1 cellular context compared by ENCODE assay signal in the genomic region with DNA sequence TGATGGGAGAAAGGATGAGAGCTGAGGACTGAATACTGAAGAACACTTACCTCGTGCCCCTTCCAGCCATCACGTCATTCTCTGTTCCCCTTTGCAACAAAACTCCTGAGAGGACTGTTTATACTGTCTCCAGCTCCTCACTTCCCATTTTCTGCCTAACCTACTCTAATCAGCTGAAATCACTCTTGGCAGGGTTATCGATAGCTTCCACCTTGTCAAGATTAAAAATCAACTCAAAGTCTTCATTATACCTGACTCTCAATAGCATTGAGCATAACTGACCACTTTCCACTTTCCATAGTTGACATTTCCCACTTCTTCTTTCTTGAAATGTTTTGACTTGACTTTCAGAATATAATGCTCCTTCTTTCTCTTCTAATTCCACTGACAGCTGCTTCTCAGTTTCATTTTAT.
TF ChIP-seq lines count a peak whose summit lies in the region.

No MANE protein-coding gene starts in this region.

TF ChIP-seq in K562, 482 proteins besides CTCF, POLR2A, EP300 and RAD21 (continues in another document):
- no peak for TF ChIP-seq PHF20 (IDR thresholded peaks at IDR 0.05; ENCODE audit: partially characterized antibody)
- TF ChIP-seq MNT (conservative IDR thresholded peaks at IDR 0.05) = peak in 1 of 2 experiments; percentile 33; a peak in 1 of 4 replicates
- TF ChIP-seq TAL1 (IDR thresholded peaks at IDR 0.05) = peak; percentile 34; the same call in 1 of the 2 replicates
- no peak for TF ChIP-seq ZNF75A (CRISPR knock-in tag; IDR thresholded peaks at IDR 0.05)
- TF ChIP-seq CTBP1 (IDR thresholded peaks at IDR 0.05; ENCODE audit: borderline replicate concordance) = peak; percentile 34; the same call in 1 of the 2 replicates
- TF ChIP-seq, protein P1, sequence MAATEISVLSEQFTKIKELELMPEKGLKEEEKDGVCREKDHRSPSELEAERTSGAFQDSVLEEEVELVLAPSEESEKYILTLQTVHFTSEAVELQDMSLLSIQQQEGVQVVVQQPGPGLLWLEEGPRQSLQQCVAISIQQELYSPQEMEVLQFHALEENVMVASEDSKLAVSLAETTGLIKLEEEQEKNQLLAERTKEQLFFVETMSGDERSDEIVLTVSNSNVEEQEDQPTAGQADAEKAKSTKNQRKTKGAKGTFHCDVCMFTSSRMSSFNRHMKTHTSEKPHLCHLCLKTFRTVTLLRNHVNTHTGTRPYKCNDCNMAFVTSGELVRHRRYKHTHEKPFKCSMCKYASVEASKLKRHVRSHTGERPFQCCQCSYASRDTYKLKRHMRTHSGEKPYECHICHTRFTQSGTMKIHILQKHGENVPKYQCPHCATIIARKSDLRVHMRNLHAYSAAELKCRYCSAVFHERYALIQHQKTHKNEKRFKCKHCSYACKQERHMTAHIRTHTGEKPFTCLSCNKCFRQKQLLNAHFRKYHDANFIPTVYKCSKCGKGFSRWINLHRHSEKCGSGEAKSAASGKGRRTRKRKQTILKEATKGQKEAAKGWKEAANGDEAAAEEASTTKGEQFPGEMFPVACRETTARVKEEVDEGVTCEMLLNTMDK (IDR thresholded peaks at IDR 0.05; ENCODE audit: borderline replicate concordance, insufficient read depth, low read depth, low read length, poor library complexity, severe bottlenecking) = no peak
- no peak for TF ChIP-seq ELF2 (CRISPR knock-in tag; IDR thresholded peaks at IDR 0.05)
- TF ChIP-seq, protein P2, sequence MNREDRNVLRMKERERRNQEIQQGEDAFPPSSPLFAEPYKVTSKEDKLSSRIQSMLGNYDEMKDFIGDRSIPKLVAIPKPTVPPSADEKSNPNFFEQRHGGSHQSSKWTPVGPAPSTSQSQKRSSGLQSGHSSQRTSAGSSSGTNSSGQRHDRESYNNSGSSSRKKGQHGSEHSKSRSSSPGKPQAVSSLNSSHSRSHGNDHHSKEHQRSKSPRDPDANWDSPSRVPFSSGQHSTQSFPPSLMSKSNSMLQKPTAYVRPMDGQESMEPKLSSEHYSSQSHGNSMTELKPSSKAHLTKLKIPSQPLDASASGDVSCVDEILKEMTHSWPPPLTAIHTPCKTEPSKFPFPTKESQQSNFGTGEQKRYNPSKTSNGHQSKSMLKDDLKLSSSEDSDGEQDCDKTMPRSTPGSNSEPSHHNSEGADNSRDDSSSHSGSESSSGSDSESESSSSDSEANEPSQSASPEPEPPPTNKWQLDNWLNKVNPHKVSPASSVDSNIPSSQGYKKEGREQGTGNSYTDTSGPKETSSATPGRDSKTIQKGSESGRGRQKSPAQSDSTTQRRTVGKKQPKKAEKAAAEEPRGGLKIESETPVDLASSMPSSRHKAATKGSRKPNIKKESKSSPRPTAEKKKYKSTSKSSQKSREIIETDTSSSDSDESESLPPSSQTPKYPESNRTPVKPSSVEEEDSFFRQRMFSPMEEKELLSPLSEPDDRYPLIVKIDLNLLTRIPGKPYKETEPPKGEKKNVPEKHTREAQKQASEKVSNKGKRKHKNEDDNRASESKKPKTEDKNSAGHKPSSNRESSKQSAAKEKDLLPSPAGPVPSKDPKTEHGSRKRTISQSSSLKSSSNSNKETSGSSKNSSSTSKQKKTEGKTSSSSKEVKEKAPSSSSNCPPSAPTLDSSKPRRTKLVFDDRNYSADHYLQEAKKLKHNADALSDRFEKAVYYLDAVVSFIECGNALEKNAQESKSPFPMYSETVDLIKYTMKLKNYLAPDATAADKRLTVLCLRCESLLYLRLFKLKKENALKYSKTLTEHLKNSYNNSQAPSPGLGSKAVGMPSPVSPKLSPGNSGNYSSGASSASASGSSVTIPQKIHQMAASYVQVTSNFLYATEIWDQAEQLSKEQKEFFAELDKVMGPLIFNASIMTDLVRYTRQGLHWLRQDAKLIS (CRISPR knock-in tag; IDR thresholded peaks at IDR 0.05) = no peak
- TF ChIP-seq SOX6 (IDR thresholded peaks at IDR 0.05) = peak; percentile 27; the same call in 1 of the 2 replicates
- no peak for TF ChIP-seq EGR1 (conservative IDR thresholded peaks at IDR 0.05)
- peak; percentile 52; the same call in 1 of the 2 replicates for TF ChIP-seq SMARCA4 (IDR thresholded peaks at IDR 0.05)
- no peak for TF ChIP-seq XRCC4 (IDR thresholded peaks at IDR 0.05; ENCODE audit: extremely low read depth, insufficient read depth, insufficient read length)
- TF ChIP-seq ZNF695 (CRISPR knock-in tag; IDR thresholded peaks at IDR 0.05) = no peak
- no peak for TF ChIP-seq PHF21A (IDR thresholded peaks at IDR 0.05; ENCODE audit: borderline replicate concordance, low read depth)
- TF ChIP-seq SIN3A (IDR thresholded peaks at IDR 0.05; ENCODE audit: borderline replicate concordance in 2 of 2, control insufficient read depth in 1 of 2, low read depth in 2 of 2, low read length in 2 of 2) = no peak
- no peak for TF ChIP-seq TEAD2 (tag; IDR thresholded peaks at IDR 0.05)
- no peak for TF ChIP-seq RBBP5 (IDR thresholded peaks at IDR 0.05; ENCODE audit: borderline replicate concordance, insufficient read depth, low read length, poor library complexity, severe bottlenecking)
- TF ChIP-seq, protein P3, sequence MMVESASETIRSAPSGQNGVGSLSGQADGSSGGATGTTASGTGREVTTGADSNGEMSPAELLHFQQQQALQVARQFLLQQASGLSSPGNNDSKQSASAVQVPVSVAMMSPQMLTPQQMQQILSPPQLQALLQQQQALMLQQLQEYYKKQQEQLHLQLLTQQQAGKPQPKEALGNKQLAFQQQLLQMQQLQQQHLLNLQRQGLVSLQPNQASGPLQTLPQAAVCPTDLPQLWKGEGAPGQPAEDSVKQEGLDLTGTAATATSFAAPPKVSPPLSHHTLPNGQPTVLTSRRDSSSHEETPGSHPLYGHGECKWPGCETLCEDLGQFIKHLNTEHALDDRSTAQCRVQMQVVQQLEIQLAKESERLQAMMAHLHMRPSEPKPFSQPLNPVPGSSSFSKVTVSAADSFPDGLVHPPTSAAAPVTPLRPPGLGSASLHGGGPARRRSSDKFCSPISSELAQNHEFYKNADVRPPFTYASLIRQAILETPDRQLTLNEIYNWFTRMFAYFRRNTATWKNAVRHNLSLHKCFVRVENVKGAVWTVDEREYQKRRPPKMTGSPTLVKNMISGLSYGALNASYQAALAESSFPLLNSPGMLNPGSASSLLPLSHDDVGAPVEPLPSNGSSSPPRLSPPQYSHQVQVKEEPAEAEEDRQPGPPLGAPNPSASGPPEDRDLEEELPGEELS (CRISPR knock-in tag; IDR thresholded peaks at IDR 0.05; ENCODE audit: borderline replicate concordance) = no peak
- TF ChIP-seq ATF7 (IDR thresholded peaks at IDR 0.05) = peak; percentile 75
- no peak for TF ChIP-seq GATAD2B (IDR thresholded peaks at IDR 0.05; ENCODE audit: borderline replicate concordance)
- no peak for TF ChIP-seq DIDO1 (tag; IDR thresholded peaks at IDR 0.05; ENCODE audit: low read depth)
- no peak for TF ChIP-seq ZNF124 (CRISPR knock-in tag; IDR thresholded peaks at IDR 0.05)
- no peak for TF ChIP-seq GTF2F1 (IDR thresholded peaks at IDR 0.05; ENCODE audit: low read depth, low read length)
- no peak for TF ChIP-seq LARP7 (IDR thresholded peaks at IDR 0.05)
- TF ChIP-seq, protein P4, sequence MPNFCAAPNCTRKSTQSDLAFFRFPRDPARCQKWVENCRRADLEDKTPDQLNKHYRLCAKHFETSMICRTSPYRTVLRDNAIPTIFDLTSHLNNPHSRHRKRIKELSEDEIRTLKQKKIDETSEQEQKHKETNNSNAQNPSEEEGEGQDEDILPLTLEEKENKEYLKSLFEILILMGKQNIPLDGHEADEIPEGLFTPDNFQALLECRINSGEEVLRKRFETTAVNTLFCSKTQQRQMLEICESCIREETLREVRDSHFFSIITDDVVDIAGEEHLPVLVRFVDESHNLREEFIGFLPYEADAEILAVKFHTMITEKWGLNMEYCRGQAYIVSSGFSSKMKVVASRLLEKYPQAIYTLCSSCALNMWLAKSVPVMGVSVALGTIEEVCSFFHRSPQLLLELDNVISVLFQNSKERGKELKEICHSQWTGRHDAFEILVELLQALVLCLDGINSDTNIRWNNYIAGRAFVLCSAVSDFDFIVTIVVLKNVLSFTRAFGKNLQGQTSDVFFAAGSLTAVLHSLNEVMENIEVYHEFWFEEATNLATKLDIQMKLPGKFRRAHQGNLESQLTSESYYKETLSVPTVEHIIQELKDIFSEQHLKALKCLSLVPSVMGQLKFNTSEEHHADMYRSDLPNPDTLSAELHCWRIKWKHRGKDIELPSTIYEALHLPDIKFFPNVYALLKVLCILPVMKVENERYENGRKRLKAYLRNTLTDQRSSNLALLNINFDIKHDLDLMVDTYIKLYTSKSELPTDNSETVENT (CRISPR knock-in tag; IDR thresholded peaks at IDR 0.05) = no peak
- no peak for TF ChIP-seq FOXJ2 (tag; IDR thresholded peaks at IDR 0.05)
- TF ChIP-seq CEBPZ (IDR thresholded peaks at IDR 0.05; ENCODE audit: borderline replicate concordance, low read depth, low read length) = no peak
- TF ChIP-seq ATF1 (CRISPR knock-in tag; IDR thresholded peaks at IDR 0.05) = no peak
- no peak for TF ChIP-seq ATF1 (tag; IDR thresholded peaks at IDR 0.05)
- TF ChIP-seq ZNF347 (CRISPR knock-in tag; IDR thresholded peaks at IDR 0.05; ENCODE audit: low read depth) = no peak
- TF ChIP-seq ZFP1 (CRISPR knock-in tag; IDR thresholded peaks at IDR 0.05) = no peak
- no peak for TF ChIP-seq ZNF707 (CRISPR knock-in tag; conservative IDR thresholded peaks at IDR 0.05)
- TF ChIP-seq ZBTB17 (CRISPR knock-in tag; IDR thresholded peaks at IDR 0.05) = no peak
